In genomic region chr4:1768367-1769034, GRCh38 we compare ENCODE assay signal across 10 cellular contexts. TPM values are rescaled to one million over a fixed set of nuclear protein-coding genes. Genes with fewer than 3 reads are reported as not detected.
DNase-seq lines count a peak whose midpoint lies in the region; ATAC-seq and TF ChIP-seq lines count a peak whose summit lies in the region.
"Had no signal": no experiment of that assay in that cellular context is flagged by ENCODE, and none has a peak within 500 bp of the region (broad histone marks: within the 10 kb centered on the region; RNA-seq: fewer than 3 reads in every experiment).

No MANE protein-coding gene starts in this region.

- H3K27ac ChIP-seq in left lung, result peak overlapping the region in 1 of 2 donors; percentile 57

- intact Hi-C loops in left lung (cut with DNase I), result no loop called here

- no peaks in the 10 kb centered on the region for H3K36me3 ChIP-seq in left lung

- POLR2A ChIA-PET in WTC11 (lab: Charles Lee), result interaction anchor here (0.6 to 1.2 kb wide), 3 partner anchors 9 to 203 kb away, joined by 3 to 13 read pairs (median 3); no protein-coding TSS in a partner anchor

- no peaks in the 10 kb centered on the region for H3K36me3 Mint-ChIP-seq in activated T-cell treated with anti-CD3 and anti-CD28 coated beads, Interleukin-2, amount 50 U/mL, for 4 hours (ENCODE audit: insufficient read depth)
- H3K36me3 Mint-ChIP-seq in WTC11, result no peaks in the 10 kb centered on the region
- no peaks in the 10 kb centered on the region for H3K36me3 Mint-ChIP-seq in stimulated activated naive B cell treated with anti-CD40 and anti-IgM and Interleukin-4, amounts not matched to agents 10 μg/mL and 1 μg/mL and 100 μg/mL, for 72 hours

- H3K27ac Mint-ChIP-seq in WTC11, result peak overlapping the region; percentile 91; the same call in 1 of the 2 replicates
- no peak overlapping the region for H3K27ac Mint-ChIP-seq in stimulated activated naive B cell treated with anti-CD40 and anti-IgM and Interleukin-4, amounts not matched to agents 10 μg/mL and 1 μg/mL and 100 μg/mL, for 72 hours

- TF ChIP-seq CTCF in WTC11 (IDR thresholded peaks at IDR 0.05) (no peak), left lung (IDR thresholded peaks at IDR 0.05) (no peak)

- H3K4me1 ChIP-seq in left lung, result peaks cover 11 to 34% of the 10 kb centered on the region in 2 donors

- ATAC-seq in activated T-cell treated with anti-CD3 and anti-CD28 coated beads, Interleukin-2, amount 50 U/mL, for 4 hours, result no peak
- ATAC-seq in WTC11, result no peak
- peak; percentile 68 for ATAC-seq in left lung
- ATAC-seq in stimulated activated naive B cell treated with anti-CD40 and anti-IgM and Interleukin-4, amounts not matched to agents 10 μg/mL and 1 μg/mL and 100 μg/mL, for 72 hours (replicated peaks), result no peak
- no peak for ATAC-seq in GM18858 (IDR thresholded peaks at IDR 0.05; ENCODE audit: unreplicated experiment)
- no peak for ATAC-seq in HG02610 (IDR thresholded peaks at IDR 0.05; ENCODE audit: unreplicated experiment)
- ATAC-seq in GM21737 (IDR thresholded peaks at IDR 0.05; ENCODE audit: unreplicated experiment), result no peak

- H3K4me3 Mint-ChIP-seq in activated T-cell treated with anti-CD3 and anti-CD28 coated beads, Interleukin-2, amount 50 U/mL, for 4 hours, result peak overlapping the region; percentile 65
- peak overlapping the region; percentile 59 for H3K4me3 Mint-ChIP-seq in WTC11
- peak overlapping the region; percentile 70 to 79 for H3K4me3 Mint-ChIP-seq in stimulated activated naive B cell treated with anti-CD40 and anti-IgM and Interleukin-4, amounts not matched to agents 10 μg/mL and 1 μg/mL and 100 μg/mL, for 72 hours

- CTCF ChIA-PET in WTC11 (lab: Charles Lee), result interaction anchor here (0.5 to 5.7 kb wide), 50 partner anchors 7 to 1598 kb away, joined by 3 to 88 read pairs (median 5); partner anchors contain the start of genes FGFR3, GAK, LETM1 and SLBP

- H3K27me3 ChIP-seq in left lung, result peaks cover 7 to 85% of the 10 kb centered on the region in 2 donors

- H3K4me1 Mint-ChIP-seq in activated T-cell treated with anti-CD3 and anti-CD28 coated beads, Interleukin-2, amount 50 U/mL, for 4 hours (ENCODE audit: low read depth), result peaks cover 2% of the 10 kb centered on the region
- H3K4me1 Mint-ChIP-seq in WTC11, result peaks cover 13% of the 10 kb centered on the region
- peaks cover 11 to 41% of the 10 kb centered on the region in 2 donors for H3K4me1 Mint-ChIP-seq in stimulated activated naive B cell treated with anti-CD40 and anti-IgM and Interleukin-4, amounts not matched to agents 10 μg/mL and 1 μg/mL and 100 μg/mL, for 72 hours

- H3K9me3 ChIP-seq in left lung, result no peaks in the 10 kb centered on the region

- DNase-seq in activated T-cell treated with anti-CD3 and anti-CD28 coated beads, Interleukin-2, amount 50 U/mL, for 4 hours, result no peak
- no peak for DNase-seq in activated T-cell treated with anti-CD3 and anti-CD28 coated beads, Interleukin-2, amount 50 U/mL, for 48 hours
- DNase-seq in WTC11 (ENCODE audit: low spot score) (no peak), left lung (peak in 1 of 2 donors; percentile 68)
- DNase-seq in stimulated activated naive B cell treated with anti-CD40 and anti-IgM and Interleukin-4, amounts not matched to agents 10 μg/mL and 1 μg/mL and 100 μg/mL, for 72 hours, result no peak
- DNase-seq: GF-D8; stimulated activated CD4-positive, alpha-beta T cell treated with anti-CD3 and anti-CD28 coated beads, Interleukin-12 subunit alpha, Interleukin-12 subunit beta, amount 100 ng/mL, for 4 hours had no signal

- H3K4me3 ChIP-seq in left lung, result peak overlapping the region in 1 of 2 donors; percentile 19

- H3K27me3 Mint-ChIP-seq in activated T-cell treated with anti-CD3 and anti-CD28 coated beads, Interleukin-2, amount 50 U/mL, for 4 hours (ENCODE audit: low read depth), result peaks cover 24% of the 10 kb centered on the region
- peaks cover 4% of the 10 kb centered on the region for H3K27me3 Mint-ChIP-seq in WTC11 (ENCODE audit: low read depth)
- peaks cover 25 to 60% of the 10 kb centered on the region in 2 donors for H3K27me3 Mint-ChIP-seq in stimulated activated naive B cell treated with anti-CD40 and anti-IgM and Interleukin-4, amounts not matched to agents 10 μg/mL and 1 μg/mL and 100 μg/mL, for 72 hours

- no peaks in the 10 kb centered on the region for H3K9me3 Mint-ChIP-seq in activated T-cell treated with anti-CD3 and anti-CD28 coated beads, Interleukin-2, amount 50 U/mL, for 4 hours
- H3K9me3 Mint-ChIP-seq in WTC11, result no peaks in the 10 kb centered on the region
- H3K9me3 Mint-ChIP-seq in stimulated activated naive B cell treated with anti-CD40 and anti-IgM and Interleukin-4, amounts not matched to agents 10 μg/mL and 1 μg/mL and 100 μg/mL, for 72 hours, result no peaks in the 10 kb centered on the region

TF ChIP-seq in WTC11, 78 proteins besides CTCF, POLR2A, EP300 and RAD21 (continues in another document):
- TF ChIP-seq, protein P1, sequence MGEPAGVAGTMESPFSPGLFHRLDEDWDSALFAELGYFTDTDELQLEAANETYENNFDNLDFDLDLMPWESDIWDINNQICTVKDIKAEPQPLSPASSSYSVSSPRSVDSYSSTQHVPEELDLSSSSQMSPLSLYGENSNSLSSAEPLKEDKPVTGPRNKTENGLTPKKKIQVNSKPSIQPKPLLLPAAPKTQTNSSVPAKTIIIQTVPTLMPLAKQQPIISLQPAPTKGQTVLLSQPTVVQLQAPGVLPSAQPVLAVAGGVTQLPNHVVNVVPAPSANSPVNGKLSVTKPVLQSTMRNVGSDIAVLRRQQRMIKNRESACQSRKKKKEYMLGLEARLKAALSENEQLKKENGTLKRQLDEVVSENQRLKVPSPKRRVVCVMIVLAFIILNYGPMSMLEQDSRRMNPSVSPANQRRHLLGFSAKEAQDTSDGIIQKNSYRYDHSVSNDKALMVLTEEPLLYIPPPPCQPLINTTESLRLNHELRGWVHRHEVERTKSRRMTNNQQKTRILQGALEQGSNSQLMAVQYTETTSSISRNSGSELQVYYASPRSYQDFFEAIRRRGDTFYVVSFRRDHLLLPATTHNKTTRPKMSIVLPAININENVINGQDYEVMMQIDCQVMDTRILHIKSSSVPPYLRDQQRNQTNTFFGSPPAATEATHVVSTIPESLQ (CRISPR knock-in tag; IDR thresholded peaks at IDR 0.05), result no peak
- TF ChIP-seq, protein P2, sequence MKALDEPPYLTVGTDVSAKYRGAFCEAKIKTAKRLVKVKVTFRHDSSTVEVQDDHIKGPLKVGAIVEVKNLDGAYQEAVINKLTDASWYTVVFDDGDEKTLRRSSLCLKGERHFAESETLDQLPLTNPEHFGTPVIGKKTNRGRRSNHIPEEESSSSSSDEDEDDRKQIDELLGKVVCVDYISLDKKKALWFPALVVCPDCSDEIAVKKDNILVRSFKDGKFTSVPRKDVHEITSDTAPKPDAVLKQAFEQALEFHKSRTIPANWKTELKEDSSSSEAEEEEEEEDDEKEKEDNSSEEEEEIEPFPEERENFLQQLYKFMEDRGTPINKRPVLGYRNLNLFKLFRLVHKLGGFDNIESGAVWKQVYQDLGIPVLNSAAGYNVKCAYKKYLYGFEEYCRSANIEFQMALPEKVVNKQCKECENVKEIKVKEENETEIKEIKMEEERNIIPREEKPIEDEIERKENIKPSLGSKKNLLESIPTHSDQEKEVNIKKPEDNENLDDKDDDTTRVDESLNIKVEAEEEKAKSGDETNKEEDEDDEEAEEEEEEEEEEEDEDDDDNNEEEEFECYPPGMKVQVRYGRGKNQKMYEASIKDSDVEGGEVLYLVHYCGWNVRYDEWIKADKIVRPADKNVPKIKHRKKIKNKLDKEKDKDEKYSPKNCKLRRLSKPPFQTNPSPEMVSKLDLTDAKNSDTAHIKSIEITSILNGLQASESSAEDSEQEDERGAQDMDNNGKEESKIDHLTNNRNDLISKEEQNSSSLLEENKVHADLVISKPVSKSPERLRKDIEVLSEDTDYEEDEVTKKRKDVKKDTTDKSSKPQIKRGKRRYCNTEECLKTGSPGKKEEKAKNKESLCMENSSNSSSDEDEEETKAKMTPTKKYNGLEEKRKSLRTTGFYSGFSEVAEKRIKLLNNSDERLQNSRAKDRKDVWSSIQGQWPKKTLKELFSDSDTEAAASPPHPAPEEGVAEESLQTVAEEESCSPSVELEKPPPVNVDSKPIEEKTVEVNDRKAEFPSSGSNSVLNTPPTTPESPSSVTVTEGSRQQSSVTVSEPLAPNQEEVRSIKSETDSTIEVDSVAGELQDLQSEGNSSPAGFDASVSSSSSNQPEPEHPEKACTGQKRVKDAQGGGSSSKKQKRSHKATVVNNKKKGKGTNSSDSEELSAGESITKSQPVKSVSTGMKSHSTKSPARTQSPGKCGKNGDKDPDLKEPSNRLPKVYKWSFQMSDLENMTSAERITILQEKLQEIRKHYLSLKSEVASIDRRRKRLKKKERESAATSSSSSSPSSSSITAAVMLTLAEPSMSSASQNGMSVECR (CRISPR knock-in tag; IDR thresholded peaks at IDR 0.05; ENCODE audit: borderline replicate concordance), result no peak
- TF ChIP-seq ZNF396 (CRISPR knock-in tag; IDR thresholded peaks at IDR 0.05; ENCODE audit: borderline replicate concordance), result no peak
- TF ChIP-seq, protein P3, sequence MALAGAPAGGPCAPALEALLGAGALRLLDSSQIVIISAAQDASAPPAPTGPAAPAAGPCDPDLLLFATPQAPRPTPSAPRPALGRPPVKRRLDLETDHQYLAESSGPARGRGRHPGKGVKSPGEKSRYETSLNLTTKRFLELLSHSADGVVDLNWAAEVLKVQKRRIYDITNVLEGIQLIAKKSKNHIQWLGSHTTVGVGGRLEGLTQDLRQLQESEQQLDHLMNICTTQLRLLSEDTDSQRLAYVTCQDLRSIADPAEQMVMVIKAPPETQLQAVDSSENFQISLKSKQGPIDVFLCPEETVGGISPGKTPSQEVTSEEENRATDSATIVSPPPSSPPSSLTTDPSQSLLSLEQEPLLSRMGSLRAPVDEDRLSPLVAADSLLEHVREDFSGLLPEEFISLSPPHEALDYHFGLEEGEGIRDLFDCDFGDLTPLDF (CRISPR knock-in tag; IDR thresholded peaks at IDR 0.05), result no peak

RNA-seq across cellular contexts. Expression of gene FGFR3, which starts 24.6 kb away (rescaled TPM):
- under 1 TPM; 0.08 to 0.30 (median 0.29) TPM for total RNA-seq in activated T-cell treated with anti-CD3 and anti-CD28 coated beads, Interleukin-2, amount 50 U/mL, for 4 hours
- total RNA-seq in WTC11 (2021), result 18.2 to 19.9 TPM (median 19.7 TPM) in 3 replicates
- 10 to 100 TPM; 10.8 to 13.5 TPM for total RNA-seq in left lung

RNA-seq across cellular contexts. Expression of gene TACC3, which starts 47.2 kb away (rescaled TPM):
- total RNA-seq in activated T-cell treated with anti-CD3 and anti-CD28 coated beads, Interleukin-2, amount 50 U/mL, for 4 hours, result 10 to 100 TPM; 53.1 to 75.0 (median 69.3) TPM
- total RNA-seq in WTC11 (2021), result 161 to 207 TPM (median 165 TPM) in 3 replicates
- 10 to 100 TPM; 20.3 to 28.1 TPM for total RNA-seq in left lung

RNA-seq across cellular contexts. Expression of gene TMEM129, which starts 47.4 kb away (rescaled TPM):
- total RNA-seq in activated T-cell treated with anti-CD3 and anti-CD28 coated beads, Interleukin-2, amount 50 U/mL, for 4 hours, result 10 to 100 TPM; 17.4 to 21.8 (median 17.6) TPM
- total RNA-seq in WTC11 (2021), result 44.2 to 54.9 TPM (median 48.7 TPM) in 3 replicates
- total RNA-seq in left lung, result 10 to 100 TPM; 36.8 to 41.1 TPM

RNA-seq across cellular contexts. Expression of gene SLBP, which starts 56.4 kb away (rescaled TPM):
- total RNA-seq in activated T-cell treated with anti-CD3 and anti-CD28 coated beads, Interleukin-2, amount 50 U/mL, for 4 hours, result 100 to 1,000 TPM; 131 to 171 (median 147) TPM
- total RNA-seq in WTC11 (2021), result 36.4 to 40.2 TPM (median 36.9 TPM) in 3 replicates
- total RNA-seq in left lung, result 10 to 100 TPM; 39.1 to 42.8 TPM

Comparison
In these comparisons a context has a peak if more than half of its experiments do, and no peak if none do; other contexts are left out.
1. RNA of gene FGFR3, which starts 24.6 kb away (total RNA-seq): 18.2 to 19.9 TPM in WTC11 and 10.8 to 13.5 TPM in left lung; 0.08 to 0.30 TPM in activated T-cell treated with anti-CD3 and anti-CD28 coated beads, Interleukin-2, amount 50 U/mL, for 4 hours; every median in the first group is over 4 times any median in the second.
2. Peak in every context shown above with its lines, with median percentiles within 50 percentile points of each other: H3K4me3 Mint-ChIP-seq.